Comparison of ENCODE assay signal across 8 cellular contexts in genomic region chr22:19177164-19178064, GRCh38. TPM values are rescaled to one million over a fixed set of nuclear protein-coding genes. Genes with fewer than 3 reads are reported as not detected.
A peak's percentile ranks its signal among the peaks of the same experiment; 100 is the strongest.
DNase-seq lines count a peak whose midpoint lies in the region; ATAC-seq, FAIRE-seq and TF ChIP-seq lines count a peak whose summit lies in the region.

No MANE protein-coding gene starts in this region.

- TF ChIP-seq EP300 in GM12878 (IDR thresholded peaks at IDR 0.05; ENCODE audit: borderline replicate concordance in 1 of 2, control insufficient read depth in 1 of 2, low read depth in 2 of 2, low read length in 2 of 2), result no peak

- H3K27me3 ChIP-seq in cardiac muscle cell, result no peaks in the 10 kb centered on the region
- no peaks in the 10 kb centered on the region; a peak in 1 of 4 replicates for H3K27me3 ChIP-seq in GM12878 (replicated peaks in 1 of 2; ENCODE audit: control insufficient read depth in 2 of 2, insufficient read depth in 2 of 2, low read length in 1 of 2)
- H3K27me3 ChIP-seq in lung (ENCODE audit: control insufficient read depth, insufficient read depth), result no peaks in the 10 kb centered on the region

- no peak for FAIRE-seq in GM12878 (lab: Jason Lieb, UNC)

- H3K4me1 ChIP-seq in cardiac muscle cell (ENCODE audit: low read depth) (peaks cover 14% of the 10 kb centered on the region), GM12878 (ENCODE audit: control insufficient read depth, insufficient read depth, low read length) (peaks cover 36% of the 10 kb centered on the region), lung (ENCODE audit: control insufficient read depth in 2 of 2, insufficient read depth in 2 of 2, low read length in 2 of 2) (peaks cover 4 to 16% of the 10 kb centered on the region in 2 donors), urinary bladder (ENCODE audit: insufficient read depth) (no peaks in the 10 kb centered on the region)

- H4K20me1 ChIP-seq in GM12878 (ENCODE audit: control insufficient read depth, insufficient read depth), result no peaks in the 10 kb centered on the region

- SMC1A ChIA-PET in GM12878 (lab: Charles Lee; ENCODE audit: uncharacterized antibody, unreplicated experiment), result interaction anchor here (3.0 kb wide), 1 partner anchor 33 kb away, joined by 14 read pairs; the partner anchor contains the start of gene ESS2

- in situ Hi-C loops in GM12878 (cut with MboI), result no loop called here

- H3K4me3 ChIP-seq in cardiac muscle cell, result peak overlapping the region; percentile 67
- H3K4me3 ChIP-seq in GM12878, result peak overlapping the region; percentile 76
- H3K4me3 ChIP-seq in lung, result peak overlapping the region; percentile 63
- H3K4me3 ChIP-seq in urinary bladder (ENCODE audit: low read depth, low read length), result peak overlapping the region; percentile 75

- DNase-seq in cardiac muscle cell (ENCODE audit: low read depth in 1 of 2, low spot score in 1 of 2) (no peak), cardiac septum (ENCODE audit: low spot score) (no peak), GM12878 (ENCODE audit: low read depth, low spot score) (no peak), lung (ENCODE audit: low spot score) (no peak), posterior vena cava (ENCODE audit: low spot score) (no peak)
- no peak for DNase-seq in activated CD4-positive, alpha-beta T cell treated with anti-CD3 and anti-CD28 coated beads, Interleukin-2, amount 50 U/mL, for 48 hours

- ATAC-seq in GM12878, result no peak
- no peak for ATAC-seq in lung (ENCODE audit: insufficient read depth, low FRiP score)
- ATAC-seq in HG03175 (IDR thresholded peaks at IDR 0.05; ENCODE audit: unreplicated experiment), result no peak

- H2AFZ ChIP-seq in GM12878 (ENCODE audit: control insufficient read depth, low read depth, low read length), result peak overlapping the region; percentile 85

- TF ChIP-seq RAD21 in GM12878 (IDR thresholded peaks at IDR 0.05; ENCODE audit: insufficient read depth, low read depth, low read length), result no peak

- H3K9me3 ChIP-seq in cardiac muscle cell (ENCODE audit: low read depth) (no peaks in the 10 kb centered on the region), GM12878 (replicated peaks; ENCODE audit: control insufficient read depth, insufficient read depth, low read length) (no peaks in the 10 kb centered on the region), lung (ENCODE audit: control insufficient read depth in 2 of 2, insufficient read depth in 1 of 2, low read length in 1 of 2) (no peaks in the 10 kb centered on the region)

- intact Hi-C loops in cardiac septum (cut with DNase I) (loop anchor here (2.0 to 5.0 kb wide), 4 partner anchors 33 to 270 kb away; partner anchors contain the start of genes C22orf39, CLTCL1, DGCR2 and ESS2), GM12878 (cut with micrococcal nuclease; ENCODE audit: unreplicated experiment) (loop anchor here (2.0 to 5.0 kb wide), 4 partner anchors 33 to 453 kb away; partner anchors contain the start of genes C22orf39, ESS2, HIRA and MRPL40), posterior vena cava (cut with DNase I) (loop anchor here in 1 of 2 donors (5.0 kb wide), 1 partner anchor 1185 kb away; no protein-coding TSS in a partner anchor)

- no TSS peak for BruUV-seq in GM12878 (replicated peaks; lab: Mats Ljungman, UMichigan)

- 33% methylated on average over 55 of the region's 55 CpGs for WGBS in GM12878 (ENCODE audit: insufficient coverage, insufficient replicate concordance, low lambda C conversion rate, missing lambda C conversion rate)
- WGBS in lung, 2 donors, result 36 to 48% methylated on average over 47 to 55 of the region's 55 CpGs
- WGBS in urinary bladder, result 26% methylated on average over 55 of the region's 55 CpGs

- H3K27ac ChIP-seq in cardiac muscle cell, result peak overlapping the region; percentile 61
- H3K27ac ChIP-seq in GM12878 (ENCODE audit: control insufficient read depth, insufficient read depth), result peak overlapping the region; percentile 74
- no peak overlapping the region for H3K27ac ChIP-seq in lung (ENCODE audit: low read depth in 1 of 2, low read length in 1 of 2)
- peak overlapping the region; percentile 79 for H3K27ac ChIP-seq in urinary bladder (ENCODE audit: low read depth)

- H3K9ac ChIP-seq in GM12878 (ENCODE audit: control insufficient read depth, insufficient read depth, low read length), result peak overlapping the region; percentile 72

- TF ChIP-seq POLR2A in GM12878 (IDR thresholded peaks at IDR 0.05; ENCODE audit: low read depth, low read length), result peak; percentile 12; the same call in 1 of the 2 replicates

- RAD21 ChIA-PET in GM12878 (lab: Charles Lee; ENCODE audit: unreplicated experiment), result interaction anchor here (1.5 kb wide), 1 partner anchor 270 kb away, joined by 4 read pairs; the partner anchor contains the start of gene C22orf39

- no peaks in the 10 kb centered on the region for H3K36me3 ChIP-seq in cardiac muscle cell
- peaks cover 0 to 1% of the 10 kb centered on the region in 2 experiments; a peak in 2 of 4 replicates for H3K36me3 ChIP-seq in GM12878 (ENCODE audit: control insufficient read depth in 2 of 2, insufficient read depth in 2 of 2, low read length in 1 of 2)
- H3K36me3 ChIP-seq in lung (ENCODE audit: control insufficient read depth in 2 of 2, insufficient read depth in 2 of 2, low read length in 2 of 2), result peaks cover 0 to 3% of the 10 kb centered on the region in 2 donors
- no peaks in the 10 kb centered on the region for H3K36me3 ChIP-seq in urinary bladder (ENCODE audit: insufficient read depth)

- no peak for TF ChIP-seq CTCF in cardiac muscle cell (IDR thresholded peaks at IDR 0.05; ENCODE audit: low read depth, low read length)
- no peak for TF ChIP-seq CTCF in GM12878 (IDR thresholded peaks at IDR 0.05 in 2 of 3, conservative IDR thresholded peaks at IDR 0.05 in 1 of 3; ENCODE audit: control insufficient read depth in 2 of 3, extremely low read depth in 1 of 3, insufficient read depth in 1 of 3, low read depth in 3 of 3, low read length in 3 of 3)
- TF ChIP-seq CTCF in lung (IDR thresholded peaks at IDR 0.05; ENCODE audit: control extremely low read depth, extremely low read depth), result no peak

- CTCF ChIA-PET in GM12878 (lab: Yijun Ruan, JAX), result interaction anchor here (1.8 kb wide), 2 partner anchors 303 to 450 kb away, joined by 4 to 6 read pairs; partner anchors contain the start of gene CDC45

- peak overlapping the region; percentile 84 for H3K4me2 ChIP-seq in GM12878 (ENCODE audit: control insufficient read depth, insufficient read depth)

- H3K79me2 ChIP-seq in GM12878 (ENCODE audit: control insufficient read depth, insufficient read depth, low read length), result peaks cover 36% of the 10 kb centered on the region

- POLR2A ChIA-PET in GM12878 (lab: Charles Lee), result interaction anchor here (1.1 kb wide), 1 partner anchor 270 kb away, joined by 3 read pairs; the partner anchor contains the start of gene C22orf39

RNA-seq across cellular contexts. Expression of gene SLC25A1, which starts 1.1 kb away (rescaled TPM):
- total RNA-seq in cardiac muscle cell (140 and 196 TPM in 2 replicates), cardiac septum (22.2 TPM), GM12878 (2014; rRNA removed) (64.5 and 75.9 TPM in 2 replicates), GM12878 (2014; rRNA removed; fragmentation: Illumina TruSeq; extraction: Trizol) (18.9 and 20.2 TPM in 2 replicates), GM12878 (2021) (79.0 and 90.6 TPM in 2 replicates), lung (10 to 100 TPM; 36.3 to 95.8 TPM), urinary bladder (24.6 TPM), posterior vena cava (10 to 100 TPM; 46.2 to 47.8 TPM)
- polyA plus RNA-seq in cardiac muscle cell (192 and 238 TPM in 2 replicates), GM12878 (2011; rRNA removed) (9.9 and 21.2 TPM in 2 replicates), GM12878 (2014; fragmentation: Illumina TruSeq; extraction: Trizol) (10.8 and 27.5 TPM in 2 replicates), GM12878 (2014; fragmentation: Nextera tagmentation; extraction: Ambion mirVana) (1 to 10 TPM; 2.3 to 7.8 TPM), GM12878 (2014; rRNA removed) (59.8 and 67.2 TPM in 2 replicates), GM12878 (2016; fragmentation: Nextera tagmentation; extraction: Ambion mirVana) (10 to 100 TPM; 33.2 to 75.3 TPM), lung (10 to 100 TPM; 48.1 to 49.1 TPM), urinary bladder (65.0 TPM)
- 13.4 and 14.8 TPM in 2 replicates for total RNA-seq in GM12878 (2013; cell fraction: nucleolus; rRNA removed)
- 30.4 TPM for polyA plus RNA-seq in GM12878 (2011; ENCODE audit: low read depth)
- 54.7 and 56.4 TPM in 2 replicates for polyA plus RNA-seq in GM12878 (2011; cell fraction: cytosol; rRNA removed)
- polyA plus RNA-seq in GM12878 (2011; cell fraction: nucleus; rRNA removed), result 41.4 and 46.8 TPM in 2 replicates
- polyA plus RNA-seq in GM12878 (2012), result 57.4 and 70.6 TPM in 2 replicates
- polyA minus RNA-seq in GM12878 (2011; rRNA and poly(A)+ RNA removed), result 17.8 and 31.0 TPM in 2 replicates
- polyA minus RNA-seq in GM12878 (2011; cell fraction: cytosol; rRNA and poly(A)+ RNA removed), result 17.1 and 18.1 TPM in 2 replicates
- polyA minus RNA-seq in GM12878 (2011; cell fraction: nucleus; rRNA and poly(A)+ RNA removed), result 8.6 and 17.0 TPM in 2 replicates

RNA-seq across cellular contexts. Expression of gene GSC2, which starts 27.3 kb away (rescaled TPM):
- total RNA-seq in cardiac muscle cell, result not detected in 2 replicates
- polyA plus RNA-seq in cardiac muscle cell, result not detected in 2 replicates
- not detected for total RNA-seq in cardiac septum
- total RNA-seq in GM12878 (2013; cell fraction: nucleolus; rRNA removed), result not detected in 2 replicates
- not detected in 2 replicates for total RNA-seq in GM12878 (2014; rRNA removed)
- not detected in 2 replicates for total RNA-seq in GM12878 (2014; rRNA removed; fragmentation: Illumina TruSeq; extraction: Trizol)
- total RNA-seq in GM12878 (2021), result not detected in 2 replicates
- not detected for polyA plus RNA-seq in GM12878 (2011; ENCODE audit: low read depth)
- not detected in 2 replicates for polyA plus RNA-seq in GM12878 (2011; rRNA removed)
- not detected in 2 replicates for polyA plus RNA-seq in GM12878 (2011; cell fraction: cytosol; rRNA removed)
- polyA plus RNA-seq in GM12878 (2011; cell fraction: nucleus; rRNA removed), result not detected in 2 replicates
- not detected in 2 replicates for polyA plus RNA-seq in GM12878 (2012)
- polyA plus RNA-seq in GM12878 (2014; fragmentation: Illumina TruSeq; extraction: Trizol), result not detected in 2 replicates
- polyA plus RNA-seq in GM12878 (2014; fragmentation: Nextera tagmentation; extraction: Ambion mirVana), result not detected
- polyA plus RNA-seq in GM12878 (2014; rRNA removed), result not detected in 2 replicates
- polyA plus RNA-seq in GM12878 (2016; fragmentation: Nextera tagmentation; extraction: Ambion mirVana), result not detected
- polyA minus RNA-seq in GM12878 (2011; rRNA and poly(A)+ RNA removed), result not detected in 2 replicates
- not detected in 2 replicates for polyA minus RNA-seq in GM12878 (2011; cell fraction: cytosol; rRNA and poly(A)+ RNA removed)
- not detected in 2 replicates for polyA minus RNA-seq in GM12878 (2011; cell fraction: nucleus; rRNA and poly(A)+ RNA removed)
- not detected for total RNA-seq in lung
- polyA plus RNA-seq in lung, result not detected
- total RNA-seq in urinary bladder, result not detected
- polyA plus RNA-seq in urinary bladder, result not detected
- total RNA-seq in posterior vena cava, result not detected

RNA-seq across cellular contexts. Expression of gene ESS2, which starts 33.0 kb away (rescaled TPM):
- total RNA-seq in cardiac muscle cell (23.5 and 26.2 TPM in 2 replicates), cardiac septum (11.0 TPM), GM12878 (2014; rRNA removed) (12.5 and 13.5 TPM in 2 replicates), GM12878 (2014; rRNA removed; fragmentation: Illumina TruSeq; extraction: Trizol) (6.0 and 6.4 TPM in 2 replicates), GM12878 (2021) (17.9 and 18.3 TPM in 2 replicates), lung (10 to 100 TPM in 1 of 2 donors, 1 to 10 TPM in 1; 7.9 to 15.3 TPM), urinary bladder (5.1 TPM), posterior vena cava (10 to 100 TPM; 10.2 to 11.5 TPM)
- polyA plus RNA-seq in cardiac muscle cell (9.3 and 13.2 TPM in 2 replicates), GM12878 (2011; rRNA removed) (5.7 and 10.2 TPM in 2 replicates), GM12878 (2014; fragmentation: Illumina TruSeq; extraction: Trizol) (0.89 and 6.3 TPM in 2 replicates), GM12878 (2014; fragmentation: Nextera tagmentation; extraction: Ambion mirVana) (1 to 10 TPM in 1 of 2 experiments, under 1 TPM in 1; 0.14 to 1.0 TPM), GM12878 (2014; rRNA removed) (16.2 and 16.9 TPM in 2 replicates), GM12878 (2016; fragmentation: Nextera tagmentation; extraction: Ambion mirVana) (10 to 100 TPM; 14.2 to 15.0 TPM), lung (10 to 100 TPM; 12.2 to 19.8 TPM), urinary bladder (19.2 TPM)
- 9.8 and 14.9 TPM in 2 replicates for total RNA-seq in GM12878 (2013; cell fraction: nucleolus; rRNA removed)
- 4.2 TPM for polyA plus RNA-seq in GM12878 (2011; ENCODE audit: low read depth)
- 12.9 and 18.4 TPM in 2 replicates for polyA plus RNA-seq in GM12878 (2011; cell fraction: cytosol; rRNA removed)
- polyA plus RNA-seq in GM12878 (2011; cell fraction: nucleus; rRNA removed), result 17.2 and 24.5 TPM in 2 replicates
- 10.5 and 11.6 TPM in 2 replicates for polyA plus RNA-seq in GM12878 (2012)
- 2.9 and 7.7 TPM in 2 replicates for polyA minus RNA-seq in GM12878 (2011; rRNA and poly(A)+ RNA removed)
- 5.6 TPM in 2 replicates for polyA minus RNA-seq in GM12878 (2011; cell fraction: cytosol; rRNA and poly(A)+ RNA removed)
- 3.7 and 6.9 TPM in 2 replicates for polyA minus RNA-seq in GM12878 (2011; cell fraction: nucleus; rRNA and poly(A)+ RNA removed)

RNA-seq across cellular contexts. Expression of gene TSSK2, which starts 46.3 kb away (rescaled TPM):
- total RNA-seq in cardiac muscle cell (not detected in 2 replicates), cardiac septum (not detected), GM12878 (2014; rRNA removed) (0.17 TPM in 1 of 2 replicates, not detected in the other), GM12878 (2014; rRNA removed; fragmentation: Illumina TruSeq; extraction: Trizol) (not detected in 2 replicates), GM12878 (2021) (not detected in 2 replicates), lung (under 1 TPM in 1 of 2 donors, not detected in 1; 0.25 TPM), urinary bladder (not detected), posterior vena cava (not detected)
- polyA plus RNA-seq in cardiac muscle cell (not detected in 2 replicates), GM12878 (2011; rRNA removed) (not detected in 2 replicates), GM12878 (2014; fragmentation: Illumina TruSeq; extraction: Trizol) (0.03 TPM in 1 of 2 replicates, not detected in the other), GM12878 (2014; fragmentation: Nextera tagmentation; extraction: Ambion mirVana) (not detected), GM12878 (2014; rRNA removed) (not detected in 2 replicates), GM12878 (2016; fragmentation: Nextera tagmentation; extraction: Ambion mirVana) (not detected), lung (under 1 TPM; 0.08 TPM), urinary bladder (0.25 TPM)
- not detected in 2 replicates for total RNA-seq in GM12878 (2013; cell fraction: nucleolus; rRNA removed)
- polyA plus RNA-seq in GM12878 (2011; ENCODE audit: low read depth), result not detected
- not detected in 2 replicates for polyA plus RNA-seq in GM12878 (2011; cell fraction: cytosol; rRNA removed)
- polyA plus RNA-seq in GM12878 (2011; cell fraction: nucleus; rRNA removed), result not detected in 2 replicates
- polyA plus RNA-seq in GM12878 (2012), result not detected in 2 replicates
- not detected in 2 replicates for polyA minus RNA-seq in GM12878 (2011; rRNA and poly(A)+ RNA removed)
- not detected in 2 replicates for polyA minus RNA-seq in GM12878 (2011; cell fraction: cytosol; rRNA and poly(A)+ RNA removed)
- not detected in 2 replicates for polyA minus RNA-seq in GM12878 (2011; cell fraction: nucleus; rRNA and poly(A)+ RNA removed)

RNA-seq across cellular contexts. Expression of gene DGCR2, which starts 55.2 kb away (rescaled TPM):
- total RNA-seq in cardiac muscle cell (82.1 and 82.9 TPM in 2 replicates), cardiac septum (35.2 TPM), GM12878 (2014; rRNA removed) (19.5 and 20.7 TPM in 2 replicates), GM12878 (2014; rRNA removed; fragmentation: Illumina TruSeq; extraction: Trizol) (7.6 and 10.2 TPM in 2 replicates), GM12878 (2021) (25.9 and 27.4 TPM in 2 replicates), lung (10 to 100 TPM; 57.9 to 77.4 TPM), urinary bladder (41.4 TPM), posterior vena cava (10 to 100 TPM; 28.3 to 35.2 TPM)
- polyA plus RNA-seq in cardiac muscle cell (63.9 and 65.8 TPM in 2 replicates), GM12878 (2011; rRNA removed) (7.2 and 14.5 TPM in 2 replicates), GM12878 (2014; fragmentation: Illumina TruSeq; extraction: Trizol) (12.0 and 14.5 TPM in 2 replicates), GM12878 (2014; fragmentation: Nextera tagmentation; extraction: Ambion mirVana) (under 1 TPM; 0.19 to 0.44 TPM), GM12878 (2014; rRNA removed) (17.5 and 18.7 TPM in 2 replicates), GM12878 (2016; fragmentation: Nextera tagmentation; extraction: Ambion mirVana) (10 to 100 TPM; 24.1 to 28.4 TPM), lung (10 to 100 TPM; 40.4 to 43.0 TPM), urinary bladder (61.0 TPM)
- total RNA-seq in GM12878 (2013; cell fraction: nucleolus; rRNA removed), result 36.2 and 39.9 TPM in 2 replicates
- polyA plus RNA-seq in GM12878 (2011; ENCODE audit: low read depth), result 7.8 TPM
- polyA plus RNA-seq in GM12878 (2011; cell fraction: cytosol; rRNA removed), result 20.5 and 24.0 TPM in 2 replicates
- 20.9 and 26.4 TPM in 2 replicates for polyA plus RNA-seq in GM12878 (2011; cell fraction: nucleus; rRNA removed)
- polyA plus RNA-seq in GM12878 (2012), result 12.1 and 14.4 TPM in 2 replicates
- polyA minus RNA-seq in GM12878 (2011; rRNA and poly(A)+ RNA removed), result 14.9 and 21.1 TPM in 2 replicates
- polyA minus RNA-seq in GM12878 (2011; cell fraction: cytosol; rRNA and poly(A)+ RNA removed), result 8.4 and 8.5 TPM in 2 replicates
- polyA minus RNA-seq in GM12878 (2011; cell fraction: nucleus; rRNA and poly(A)+ RNA removed), result 9.8 and 16.3 TPM in 2 replicates

Comparison
In these comparisons a context has a peak if more than half of its experiments do, and no peak if none do; other contexts are left out.
1. H3K27ac ChIP-seq: peak in cardiac muscle cell (single experiment), GM12878 (single experiment) and urinary bladder (single experiment); none in lung (0 of 2).
2. Peak in every context shown above with its lines, with median percentiles within 50 percentile points of each other: H3K4me3 ChIP-seq.